19 cellular contexts compared by ENCODE assay signal in the genomic region with DNA sequence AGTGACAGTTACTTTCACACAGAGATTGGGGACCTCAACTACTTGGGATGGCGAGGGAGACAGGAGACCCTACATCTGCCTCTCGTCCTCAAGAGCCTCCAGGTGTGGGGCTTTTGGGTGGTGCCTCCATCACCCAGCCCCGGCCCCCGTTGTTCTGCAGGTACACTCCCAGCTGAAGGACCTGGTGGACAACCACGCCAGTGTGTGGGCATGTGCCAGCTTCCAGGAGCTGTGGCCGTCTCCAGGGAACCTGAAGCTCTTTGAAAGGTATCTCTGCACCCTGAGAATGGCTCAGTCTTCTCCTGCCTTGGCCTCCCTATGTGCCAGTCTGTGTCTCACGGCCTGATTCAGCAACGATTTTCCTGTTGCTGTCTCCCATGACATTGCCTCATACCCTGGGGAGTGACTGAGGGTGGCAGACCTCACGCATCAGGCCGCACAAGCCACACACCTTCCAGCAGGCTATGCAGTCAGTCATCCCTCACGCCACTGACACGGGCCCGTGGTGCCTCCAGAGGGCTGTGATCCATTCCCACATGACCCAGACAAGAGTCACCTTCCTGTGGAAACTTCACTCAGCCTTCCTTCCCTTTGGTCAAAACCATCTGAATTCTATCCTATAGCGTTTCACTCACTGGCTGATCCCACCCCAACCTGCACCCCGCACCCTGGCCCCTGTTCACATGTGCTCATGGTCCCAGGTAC. TPM values are rescaled to one million over a fixed set of nuclear protein-coding genes. Genes with fewer than 3 reads are reported as not detected.
"Had no signal": no experiment of that assay in that cellular context is flagged by ENCODE, and none has a peak within 500 bp of the region (broad histone marks: within the 10 kb centered on the region; RNA-seq: fewer than 3 reads in every experiment).

No MANE protein-coding gene starts in this region.

- H3K36me3 Mint-ChIP-seq: activated naive CD8-positive, alpha-beta T cell had no signal

- H3K27ac Mint-ChIP-seq: activated naive CD8-positive, alpha-beta T cell; stimulated activated naive CD8-positive, alpha-beta T cell treated with anti-CD3 and anti-CD28 coated beads, Interleukin-15, Interleukin-2, amounts not matched to agents 100 ng/mL and 50 ng/mL, for 24 hours had no signal

- DNase-seq: activated CD4-positive, alpha-beta T cell treated with anti-CD3 and anti-CD28 coated beads for 48 hours; activated CD4-positive, CD25-positive, alpha-beta regulatory T cell; activated CD8-positive, alpha-beta memory T cell treated with anti-CD3 and anti-CD28 coated beads, Interleukin-2, amount 50 U/mL, for 4 hours; activated effector memory CD4-positive, alpha-beta T cell treated with anti-CD3 and anti-CD28 coated beads, Interleukin-2, amount 50 U/mL, for 16 hours; activated T-cell treated with anti-CD3 and anti-CD28 coated beads, Interleukin-2, amount 50 U/mL, for 4 hours; effector memory CD4-positive, alpha-beta T cell; foreskin fibroblast; hippocampal formation; kidney; left lung; mammary epithelial cell; stimulated activated CD4-positive, alpha-beta T cell treated with anti-CD3 and anti-CD28 coated beads, Interleukin-2, amount 100 ng/mL, for 24 hours; T-helper 1 cell; T-helper 9 cell had no signal

- H3K4me3 Mint-ChIP-seq: activated naive CD8-positive, alpha-beta T cell; activated T-cell treated with anti-CD3 and anti-CD28 coated beads, Interleukin-2, amount 50 U/mL, for 4 hours; stimulated activated naive CD8-positive, alpha-beta T cell treated with anti-CD3 and anti-CD28 coated beads, Interleukin-15, Interleukin-2, amounts not matched to agents 100 ng/mL and 50 ng/mL, for 24 hours had no signal

- H3K27me3 Mint-ChIP-seq: activated naive CD8-positive, alpha-beta T cell; stimulated activated naive CD8-positive, alpha-beta T cell treated with anti-CD3 and anti-CD28 coated beads, Interleukin-15, Interleukin-2, amounts not matched to agents 100 ng/mL and 50 ng/mL, for 24 hours had no signal

- H3K9me3 Mint-ChIP-seq: activated T-cell treated with anti-CD3 and anti-CD28 coated beads, Interleukin-2, amount 50 U/mL, for 4 hours; stimulated activated naive CD8-positive, alpha-beta T cell treated with anti-CD3 and anti-CD28 coated beads, Interleukin-15, Interleukin-2, amounts not matched to agents 100 ng/mL and 50 ng/mL, for 24 hours had no signal

RNA-seq across cellular contexts. Expression of a gene that starts 38.1 kb away (rescaled TPM):
- total RNA-seq: activated T-cell treated with anti-CD3 and anti-CD28 coated beads, Interleukin-2, amount 50 U/mL, for 4 hours; bronchial epithelial cell; myocyte; vagina had no signal
